In the genomic region with DNA sequence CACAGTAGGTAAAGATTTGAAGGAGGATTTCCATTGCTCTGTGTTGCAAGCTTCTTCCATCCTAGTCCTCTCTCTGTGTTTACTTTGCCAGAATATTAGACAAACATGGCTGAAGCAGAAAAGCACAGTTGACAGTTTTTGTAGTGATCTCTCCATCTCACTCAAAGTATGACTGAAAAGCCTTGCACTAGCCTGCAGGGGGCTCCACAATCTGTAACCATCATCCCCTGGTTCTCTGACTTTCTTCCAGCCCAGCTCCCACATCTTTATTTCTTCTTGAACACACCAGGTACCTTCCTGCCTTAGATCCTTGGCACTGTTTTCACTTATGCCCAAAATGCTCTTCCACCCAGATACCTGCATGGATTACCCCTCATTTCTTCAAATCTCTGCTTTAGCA, we compare ENCODE assay signal across 10 cellular contexts. TPM values are rescaled to one million over a fixed set of nuclear protein-coding genes. Genes with fewer than 3 reads are reported as not detected.
DNase-seq lines count a peak whose midpoint lies in the region; ATAC-seq and TF ChIP-seq lines count a peak whose summit lies in the region.
"Had no signal": no experiment of that assay in that cellular context is flagged by ENCODE, and none has a peak within 500 bp of the region (broad histone marks: within the 10 kb centered on the region; RNA-seq: fewer than 3 reads in every experiment).

No MANE protein-coding gene starts in this region.

- no peaks in the 10 kb centered on the region for H3K36me3 Mint-ChIP-seq in stimulated activated memory B cell treated with anti-CD40 and anti-IgM and Interleukin-4, amounts not matched to agents 10 μg/mL and 1 μg/mL and 100 μg/mL, for 72 hours
- H3K36me3 Mint-ChIP-seq: naive thymus-derived CD8-positive, alpha-beta T cell had no signal

- no peaks in the 10 kb centered on the region for H3K36me3 ChIP-seq in OCI-LY7 (ENCODE audit: insufficient read depth, low read length)

- no peak overlapping the region for H2AFZ ChIP-seq in OCI-LY7 (ENCODE audit: low read length)

- DNase-seq in Daoy (ENCODE audit: low read depth) (peak; percentile 4), OCI-LY7 (ENCODE audit: low spot score) (peak; percentile 12), islet precursor cell (peak; percentile 64)
- DNase-seq in effector CD4-positive, alpha-beta T cell = no peak
- DNase-seq: activated T-cell treated with anti-CD3 and anti-CD28 coated beads, Interleukin-2, amount 50 U/mL, for 4 hours; naive thymus-derived CD8-positive, alpha-beta T cell had no signal

- H3K4me1 Mint-ChIP-seq in stimulated activated memory B cell treated with anti-CD40 and anti-IgM and Interleukin-4, amounts not matched to agents 10 μg/mL and 1 μg/mL and 100 μg/mL, for 72 hours = no peaks in the 10 kb centered on the region
- H3K4me1 Mint-ChIP-seq: naive thymus-derived CD8-positive, alpha-beta T cell had no signal

- no peak overlapping the region for H3K27ac ChIP-seq in OCI-LY7 (ENCODE audit: low read depth, low read length, poor library complexity, severe bottlenecking)

- H3K27me3 Mint-ChIP-seq in stimulated activated memory B cell treated with anti-CD40 and anti-IgM and Interleukin-4, amounts not matched to agents 10 μg/mL and 1 μg/mL and 100 μg/mL, for 72 hours = no peaks in the 10 kb centered on the region

- ATAC-seq in GM21515 (IDR thresholded peaks at IDR 0.05; ENCODE audit: unreplicated experiment) = peak; percentile 62
- ATAC-seq in HG03025 (IDR thresholded peaks at IDR 0.05; ENCODE audit: low FRiP score, unreplicated experiment) = no peak
- no peak for ATAC-seq in stimulated activated memory B cell treated with anti-CD40 and anti-IgM and Interleukin-4, amounts not matched to agents 10 μg/mL and 1 μg/mL and 100 μg/mL, for 72 hours
- ATAC-seq in HG02610 (IDR thresholded peaks at IDR 0.05; ENCODE audit: unreplicated experiment) = no peak
- ATAC-seq: activated T-cell treated with anti-CD3 and anti-CD28 coated beads, Interleukin-2, amount 50 U/mL, for 4 hours; naive thymus-derived CD8-positive, alpha-beta T cell had no signal

- no peaks in the 10 kb centered on the region for H3K9me3 ChIP-seq in OCI-LY7 (ENCODE audit: low read length)

- POLR2A ChIA-PET in OCI-LY7 (lab: Charles Lee) = no interaction called here

- peak; percentile 67 for TF ChIP-seq CTCF in OCI-LY7 (conservative IDR thresholded peaks at IDR 0.05; ENCODE audit: low read length)

- no peaks in the 10 kb centered on the region for H3K9me2 ChIP-seq in OCI-LY7 (ENCODE audit: insufficient read depth, low read length)

- peaks cover 6% of the 10 kb centered on the region for H3K9me3 Mint-ChIP-seq in stimulated activated memory B cell treated with anti-CD40 and anti-IgM and Interleukin-4, amounts not matched to agents 10 μg/mL and 1 μg/mL and 100 μg/mL, for 72 hours
- H3K9me3 Mint-ChIP-seq: activated T-cell treated with anti-CD3 and anti-CD28 coated beads, Interleukin-2, amount 50 U/mL, for 4 hours had no signal

- no peaks in the 10 kb centered on the region for H4K20me1 ChIP-seq in OCI-LY7 (ENCODE audit: insufficient read depth, low read length)

- CTCF ChIA-PET in OCI-LY7 (lab: Charles Lee; ENCODE audit: unreplicated experiment) = no interaction called here

- no peak overlapping the region for H3K4me3 ChIP-seq in OCI-LY7 (ENCODE audit: low read depth, low read length, poor library complexity, severe bottlenecking)

- no peak overlapping the region for H3K4me3 Mint-ChIP-seq in stimulated activated memory B cell treated with anti-CD40 and anti-IgM and Interleukin-4, amounts not matched to agents 10 μg/mL and 1 μg/mL and 100 μg/mL, for 72 hours
- H3K4me3 Mint-ChIP-seq: activated T-cell treated with anti-CD3 and anti-CD28 coated beads, Interleukin-2, amount 50 U/mL, for 4 hours; naive thymus-derived CD8-positive, alpha-beta T cell had no signal

- no peaks in the 10 kb centered on the region for H3K79me2 ChIP-seq in OCI-LY7 (ENCODE audit: insufficient read depth, low read depth, low read length)

- intact Hi-C loops in OCI-LY7 (cut with micrococcal nuclease; ENCODE audit: unreplicated experiment) = loop anchor here (10.0 kb wide), 1 partner anchor 173 kb away; no protein-coding TSS in a partner anchor

- no peak overlapping the region for H3K27ac Mint-ChIP-seq in stimulated activated memory B cell treated with anti-CD40 and anti-IgM and Interleukin-4, amounts not matched to agents 10 μg/mL and 1 μg/mL and 100 μg/mL, for 72 hours
- H3K27ac Mint-ChIP-seq: naive thymus-derived CD8-positive, alpha-beta T cell had no signal

- BruUV-seq in OCI-LY7 (replicated peaks; lab: Mats Ljungman, UMichigan) = no TSS peak

- no peaks in the 10 kb centered on the region for H3K4me1 ChIP-seq in OCI-LY7 (ENCODE audit: insufficient read depth, low read length, poor library complexity, severe bottlenecking)

- H3K4me2 ChIP-seq in OCI-LY7 (ENCODE audit: low read length) = no peak overlapping the region

RNA-seq across cellular contexts. Expression of a gene that starts 34.1 kb away (rescaled TPM):
- 7.6 and 9.5 TPM in 2 replicates for total RNA-seq in Daoy (2014; rRNA removed; shearing (Covaris generic))
- not detected in 2 replicates for total RNA-seq in OCI-LY7 (2014; rRNA removed; shearing (Covaris generic))
- not detected in 2 replicates for total RNA-seq in OCI-LY7 (2022)
- total RNA-seq: naive thymus-derived CD8-positive, alpha-beta T cell had no signal
